7 cellular contexts compared by ENCODE assay signal in genomic region chr6:27831434-27832081, GRCh38.
DNase-seq lines count a peak whose midpoint lies in the region; ATAC-seq and TF ChIP-seq lines count a peak whose summit lies in the region.
"Not testable (repeated sequence)": the region's sequence is repeated elsewhere in the genome, so short reads cannot be mapped to it uniquely, and the experiment has no call there.

No MANE protein-coding gene starts in this region.

- H3K27me3 Mint-ChIP-seq in progenitor cell of endocrine pancreas = not testable (repeated sequence)

- intact Hi-C loops in heart right ventricle (cut with DNase I) = loop anchor here in 1 of 10 donors (10.0 kb wide), 1 partner anchor 1807 kb away; a partner anchor contains a TSS

- DNase-seq in NCI-H1436 (lab: John Stamatoyannopoulos, UW) (peak; percentile 70), T follicular helper cell (ENCODE audit: low read depth) (peak; percentile 31), heart right ventricle (peak; percentile 54 to 56), progenitor cell of endocrine pancreas (ENCODE audit: low spot score, unreplicated experiment) (peak; percentile 55)
- peak; percentile 40 for DNase-seq in activated naive CD8-positive, alpha-beta T cell treated with anti-CD3 and anti-CD28 coated beads, Interleukin-2, amount 50 U/mL, for 16 hours (ENCODE audit: low read depth, low spot score)

- not testable (repeated sequence) for TF ChIP-seq CTCF in heart right ventricle (IDR thresholded peaks at IDR 0.05); progenitor cell of endocrine pancreas (IDR thresholded peaks at IDR 0.05; ENCODE audit: unreplicated experiment)

- not testable (repeated sequence) for H3K9me3 ChIP-seq in heart right ventricle

- 8 to 9% methylated on average over 20 of the region's 26 CpGs for WGBS in heart right ventricle, 2 donors

- H3K9me3 Mint-ChIP-seq in progenitor cell of endocrine pancreas (ENCODE audit: low read depth) = not testable (repeated sequence)

- H3K4me1 Mint-ChIP-seq in progenitor cell of endocrine pancreas (ENCODE audit: low read depth) = peaks cover 30% of the 10 kb centered on the region

- peak overlapping the region in 8 of 10 donors; percentile 24 to 89 (median 34) for H3K27ac ChIP-seq in heart right ventricle

- peak overlapping the region; percentile 84 for H3K4me3 Mint-ChIP-seq in progenitor cell of endocrine pancreas (ENCODE audit: low read depth)

- peak; percentile 76 for ATAC-seq in GM18868 (IDR thresholded peaks at IDR 0.05; ENCODE audit: unreplicated experiment)
- peak; percentile 87 for ATAC-seq in HG02970 (IDR thresholded peaks at IDR 0.05; ENCODE audit: low FRiP score, unreplicated experiment)
- peak; percentile 83 to 96 (median 89) for ATAC-seq in heart right ventricle

- H3K4me1 ChIP-seq in heart right ventricle = peaks cover 0 to 45% (median 16%) of the 10 kb centered on the region in 9 donors

- peak overlapping the region; percentile 99 for H3K27ac Mint-ChIP-seq in progenitor cell of endocrine pancreas

- peak overlapping the region in 8 of 10 donors; percentile 27 to 60 (median 49) for H3K4me3 ChIP-seq in heart right ventricle

- H3K36me3 Mint-ChIP-seq in progenitor cell of endocrine pancreas (ENCODE audit: insufficient read depth) = peaks cover 11% of the 10 kb centered on the region

- H3K36me3 ChIP-seq in heart right ventricle = peaks cover 0 to 12% (median 0%) of the 10 kb centered on the region in 9 donors

- H3K27me3 ChIP-seq in heart right ventricle = not testable (repeated sequence)

Comparison
In these comparisons a context has a peak if more than half of its experiments do, and no peak if none do; other contexts are left out.
1. Peak in every context shown above with its lines: DNase-seq, ATAC-seq, H3K4me3 ChIP-seq and H3K27ac ChIP-seq.